ENCODE assay signal across 8 cellular contexts in the genomic region with DNA sequence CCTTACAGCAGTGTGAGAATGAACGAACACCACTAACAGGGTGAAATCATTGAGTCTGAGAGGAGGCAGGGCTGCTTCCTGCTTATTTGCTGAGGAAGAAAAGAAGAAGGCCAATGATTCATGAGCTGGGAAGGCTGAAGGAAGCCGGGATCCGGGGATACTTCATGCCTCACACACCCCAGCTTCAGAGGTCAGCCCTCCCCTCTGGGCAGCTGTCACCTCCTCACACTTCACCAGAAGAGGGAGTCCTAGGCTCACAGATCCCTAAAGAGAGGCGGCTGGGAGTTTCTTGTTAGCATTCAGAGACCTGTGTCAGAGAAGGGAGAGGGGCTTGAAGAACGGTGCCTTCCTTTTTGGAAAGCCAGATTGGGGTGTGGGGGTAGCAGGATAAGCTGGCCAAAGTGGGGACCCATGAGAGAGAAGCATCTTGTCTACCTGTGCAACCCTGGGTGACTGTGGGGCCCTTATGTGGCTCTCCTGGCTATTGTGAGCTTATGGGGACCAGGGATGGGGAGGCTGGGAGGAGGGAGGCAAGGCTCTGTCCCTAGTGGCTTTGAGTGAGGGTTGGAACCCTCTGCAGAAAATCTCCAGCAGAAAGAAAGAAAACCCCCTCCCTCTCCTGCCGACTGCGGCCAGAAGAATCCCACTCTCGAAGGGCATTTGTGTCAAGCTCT.
DNase-seq lines count a peak whose midpoint lies in the region; ATAC-seq and TF ChIP-seq lines count a peak whose summit lies in the region.

No MANE protein-coding gene starts in this region.

- H3K27me3 ChIP-seq in esophagus muscularis mucosa (peaks cover 0 to 10% (median 0%) of the 10 kb centered on the region in 4 donors), transverse colon (no peaks in the 10 kb centered on the region)

- no peak overlapping the region for H3K27ac Mint-ChIP-seq in natural killer cell

- H3K4me3 Mint-ChIP-seq in natural killer cell, result no peak overlapping the region

- H3K4me1 Mint-ChIP-seq in natural killer cell, result peaks cover 31 to 34% of the 10 kb centered on the region in 2 donors

- TF ChIP-seq CTCF in esophagus muscularis mucosa (IDR thresholded peaks at IDR 0.05) (peak; percentile 61 to 76 (median 75)), natural killer cell (IDR thresholded peaks at IDR 0.05) (peak; percentile 43), transverse colon (IDR thresholded peaks at IDR 0.05) (peak; percentile 38 to 68 (median 59))

- TF ChIP-seq EP300 in esophagus muscularis mucosa (IDR thresholded peaks at IDR 0.05) (no peak), transverse colon (IDR thresholded peaks at IDR 0.05; ENCODE audit: low read depth) (no peak)

- H3K27ac ChIP-seq in esophagus muscularis mucosa (replicated peaks in 1 of 4) (no peak overlapping the region), transverse colon (no peak overlapping the region)

- H3K36me3 ChIP-seq in esophagus muscularis mucosa (no peaks in the 10 kb centered on the region), transverse colon (no peaks in the 10 kb centered on the region)

- H3K4me1 ChIP-seq in esophagus muscularis mucosa (peaks cover 0 to 7% (median 4%) of the 10 kb centered on the region in 4 donors), transverse colon (peaks cover 0 to 11% (median 4%) of the 10 kb centered on the region in 4 donors)

- TF ChIP-seq POLR2A in esophagus muscularis mucosa (IDR thresholded peaks at IDR 0.05; ENCODE audit: low read depth) (no peak), transverse colon (IDR thresholded peaks at IDR 0.05) (no peak)

- in situ Hi-C loops in transverse colon (cut with MboI; ENCODE audit: low pct_ligation_motif_present in 1 of 4, low pct_unique_long_range_greater_than_20kb in 1 of 4, low sequenced_read_pairs in 3 of 4), result loop anchor here in 2 of 4 donors (10.0 to 25.0 kb wide), 2 partner anchors 756 to 933 kb away; no protein-coding TSS in a partner anchor

- ATAC-seq in HG02759 (IDR thresholded peaks at IDR 0.05; ENCODE audit: unreplicated experiment), result peak; percentile 41
- peak; percentile 38 to 54 (median 48) for ATAC-seq in natural killer cell
- no peak for ATAC-seq in HG02678 (IDR thresholded peaks at IDR 0.05; ENCODE audit: unreplicated experiment)

- H3K9me3 Mint-ChIP-seq in natural killer cell, result no peaks in the 10 kb centered on the region

- peaks cover 6 to 7% of the 10 kb centered on the region in 2 donors for H3K27me3 Mint-ChIP-seq in natural killer cell (ENCODE audit: low read depth in 2 of 2)

- H3K36me3 Mint-ChIP-seq in natural killer cell, result no peaks in the 10 kb centered on the region

- H3K4me3 ChIP-seq in esophagus muscularis mucosa (no peak overlapping the region), transverse colon (no peak overlapping the region)

- DNase-seq in ELF-1 (ENCODE audit: low read depth, low spot score), result peak; percentile 84
- DNase-seq in NCI-H524 (lab: John Stamatoyannopoulos, UW), result peak; percentile 72 to 85
- peak; percentile 53 to 70 for DNase-seq in activated CD4-positive, alpha-beta T cell treated with anti-CD3 and anti-CD28 coated beads, Interleukin-2, amount 50 U/mL, for 48 hours
- DNase-seq in esophagus muscularis mucosa (ENCODE audit: extremely low spot score), result no peak
- no peak for DNase-seq in natural killer cell
- DNase-seq in transverse colon, result peak; percentile 45

- WGBS in esophagus muscularis mucosa, result 40% methylated on average over 8 of the region's 8 CpGs
- 46 to 51% methylated on average over 6 to 8 of the region's 8 CpGs for WGBS in transverse colon (ENCODE audit: low coverage in 1 of 2), 2 donors

- intact Hi-C loops in esophagus muscularis mucosa (cut with DNase I), result loop anchor here (5.0 to 10.0 kb wide), 4 partner anchors 61 to 936 kb away; no protein-coding TSS in a partner anchor
- intact Hi-C loops in natural killer cell (cut with micrococcal nuclease), result loop anchor here (1.0 kb wide), 2 partner anchors 325 to 934 kb away; no protein-coding TSS in a partner anchor
- intact Hi-C loops in transverse colon (cut with DNase I; ENCODE audit: low total_unique reads), result no loop called here

- peaks cover 0 to 10% (median 0%) of the 10 kb centered on the region in 4 donors for H3K9me3 ChIP-seq in esophagus muscularis mucosa
- no peaks in the 10 kb centered on the region for H3K9me3 ChIP-seq in transverse colon

Comparison
In these comparisons a context has a peak if more than half of its experiments do, and no peak if none do; other contexts are left out.
1. DNase-seq: peak in ELF-1 (single experiment), NCI-H524 (2 of 2), activated CD4-positive, alpha-beta T cell treated with anti-CD3 and anti-CD28 coated beads, Interleukin-2, amount 50 U/mL, for 48 hours (2 of 2) and transverse colon (single experiment); none in esophagus muscularis mucosa (single experiment) and natural killer cell (single experiment).
2. Peak in every context shown above with its lines, with median percentiles within 50 percentile points of each other: CTCF ChIP-seq.